ENCODE assay signal across 1 cellular context in the genomic region with DNA sequence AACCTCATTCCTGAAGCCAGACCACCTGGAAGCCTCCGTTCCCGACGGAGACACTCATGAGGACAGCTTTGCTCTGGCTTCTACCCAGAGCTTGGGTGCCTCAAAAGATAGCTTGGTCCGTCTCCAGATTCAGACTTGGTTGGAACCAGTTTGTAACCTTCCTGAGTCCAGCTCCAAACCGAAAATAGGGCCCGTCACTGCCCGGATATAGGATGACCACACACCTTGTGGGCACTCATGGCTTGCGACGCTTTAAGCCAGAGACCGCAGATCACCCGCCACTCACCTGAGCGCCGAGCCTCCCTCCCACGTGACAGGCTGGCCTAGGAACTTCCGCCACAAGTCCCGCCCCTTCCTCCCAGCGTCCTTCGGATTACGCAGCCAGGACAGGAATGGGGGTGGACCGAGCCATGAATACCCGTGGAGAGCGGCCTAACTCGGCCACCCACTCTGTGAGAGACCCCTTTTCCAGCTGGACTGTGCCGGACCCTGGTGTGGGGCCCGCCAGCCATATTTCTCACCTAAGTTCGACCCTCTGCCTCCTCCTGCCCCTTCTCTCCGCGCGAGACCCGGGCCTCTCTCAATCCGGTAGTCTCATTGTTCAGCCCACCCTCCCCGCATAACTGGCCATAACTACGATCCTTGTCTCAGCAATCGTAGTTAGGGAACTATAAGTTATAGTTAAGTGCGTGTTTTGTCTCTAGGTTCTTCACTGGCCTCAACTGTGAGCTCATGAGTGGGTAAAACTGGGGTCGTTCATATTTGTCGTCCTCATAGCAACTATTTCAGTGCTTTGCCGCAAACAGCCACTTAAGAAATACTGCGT.
TF ChIP-seq lines count a peak whose summit lies in the region.

A gene with protein sequence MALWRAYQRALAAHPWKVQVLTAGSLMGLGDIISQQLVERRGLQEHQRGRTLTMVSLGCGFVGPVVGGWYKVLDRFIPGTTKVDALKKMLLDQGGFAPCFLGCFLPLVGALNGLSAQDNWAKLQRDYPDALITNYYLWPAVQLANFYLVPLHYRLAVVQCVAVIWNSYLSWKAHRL (minus strand): TSS at position 332 of the 826 bp plus-strand sequence. CDS start 580 bp downstream, outside the sequence.

TF ChIP-seq in GM23338, 12 proteins besides CTCF, POLR2A, EP300 and RAD21 (continued from another document):
- TF ChIP-seq EZH2 (IDR thresholded peaks at IDR 0.05; ENCODE audit: low read depth, unreplicated experiment), result no peak
- TF ChIP-seq, protein P1, sequence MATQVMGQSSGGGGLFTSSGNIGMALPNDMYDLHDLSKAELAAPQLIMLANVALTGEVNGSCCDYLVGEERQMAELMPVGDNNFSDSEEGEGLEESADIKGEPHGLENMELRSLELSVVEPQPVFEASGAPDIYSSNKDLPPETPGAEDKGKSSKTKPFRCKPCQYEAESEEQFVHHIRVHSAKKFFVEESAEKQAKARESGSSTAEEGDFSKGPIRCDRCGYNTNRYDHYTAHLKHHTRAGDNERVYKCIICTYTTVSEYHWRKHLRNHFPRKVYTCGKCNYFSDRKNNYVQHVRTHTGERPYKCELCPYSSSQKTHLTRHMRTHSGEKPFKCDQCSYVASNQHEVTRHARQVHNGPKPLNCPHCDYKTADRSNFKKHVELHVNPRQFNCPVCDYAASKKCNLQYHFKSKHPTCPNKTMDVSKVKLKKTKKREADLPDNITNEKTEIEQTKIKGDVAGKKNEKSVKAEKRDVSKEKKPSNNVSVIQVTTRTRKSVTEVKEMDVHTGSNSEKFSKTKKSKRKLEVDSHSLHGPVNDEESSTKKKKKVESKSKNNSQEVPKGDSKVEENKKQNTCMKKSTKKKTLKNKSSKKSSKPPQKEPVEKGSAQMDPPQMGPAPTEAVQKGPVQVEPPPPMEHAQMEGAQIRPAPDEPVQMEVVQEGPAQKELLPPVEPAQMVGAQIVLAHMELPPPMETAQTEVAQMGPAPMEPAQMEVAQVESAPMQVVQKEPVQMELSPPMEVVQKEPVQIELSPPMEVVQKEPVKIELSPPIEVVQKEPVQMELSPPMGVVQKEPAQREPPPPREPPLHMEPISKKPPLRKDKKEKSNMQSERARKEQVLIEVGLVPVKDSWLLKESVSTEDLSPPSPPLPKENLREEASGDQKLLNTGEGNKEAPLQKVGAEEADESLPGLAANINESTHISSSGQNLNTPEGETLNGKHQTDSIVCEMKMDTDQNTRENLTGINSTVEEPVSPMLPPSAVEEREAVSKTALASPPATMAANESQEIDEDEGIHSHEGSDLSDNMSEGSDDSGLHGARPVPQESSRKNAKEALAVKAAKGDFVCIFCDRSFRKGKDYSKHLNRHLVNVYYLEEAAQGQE (IDR thresholded peaks at IDR 0.05; ENCODE audit: unreplicated experiment), result no peak
- TF ChIP-seq, protein P2, sequence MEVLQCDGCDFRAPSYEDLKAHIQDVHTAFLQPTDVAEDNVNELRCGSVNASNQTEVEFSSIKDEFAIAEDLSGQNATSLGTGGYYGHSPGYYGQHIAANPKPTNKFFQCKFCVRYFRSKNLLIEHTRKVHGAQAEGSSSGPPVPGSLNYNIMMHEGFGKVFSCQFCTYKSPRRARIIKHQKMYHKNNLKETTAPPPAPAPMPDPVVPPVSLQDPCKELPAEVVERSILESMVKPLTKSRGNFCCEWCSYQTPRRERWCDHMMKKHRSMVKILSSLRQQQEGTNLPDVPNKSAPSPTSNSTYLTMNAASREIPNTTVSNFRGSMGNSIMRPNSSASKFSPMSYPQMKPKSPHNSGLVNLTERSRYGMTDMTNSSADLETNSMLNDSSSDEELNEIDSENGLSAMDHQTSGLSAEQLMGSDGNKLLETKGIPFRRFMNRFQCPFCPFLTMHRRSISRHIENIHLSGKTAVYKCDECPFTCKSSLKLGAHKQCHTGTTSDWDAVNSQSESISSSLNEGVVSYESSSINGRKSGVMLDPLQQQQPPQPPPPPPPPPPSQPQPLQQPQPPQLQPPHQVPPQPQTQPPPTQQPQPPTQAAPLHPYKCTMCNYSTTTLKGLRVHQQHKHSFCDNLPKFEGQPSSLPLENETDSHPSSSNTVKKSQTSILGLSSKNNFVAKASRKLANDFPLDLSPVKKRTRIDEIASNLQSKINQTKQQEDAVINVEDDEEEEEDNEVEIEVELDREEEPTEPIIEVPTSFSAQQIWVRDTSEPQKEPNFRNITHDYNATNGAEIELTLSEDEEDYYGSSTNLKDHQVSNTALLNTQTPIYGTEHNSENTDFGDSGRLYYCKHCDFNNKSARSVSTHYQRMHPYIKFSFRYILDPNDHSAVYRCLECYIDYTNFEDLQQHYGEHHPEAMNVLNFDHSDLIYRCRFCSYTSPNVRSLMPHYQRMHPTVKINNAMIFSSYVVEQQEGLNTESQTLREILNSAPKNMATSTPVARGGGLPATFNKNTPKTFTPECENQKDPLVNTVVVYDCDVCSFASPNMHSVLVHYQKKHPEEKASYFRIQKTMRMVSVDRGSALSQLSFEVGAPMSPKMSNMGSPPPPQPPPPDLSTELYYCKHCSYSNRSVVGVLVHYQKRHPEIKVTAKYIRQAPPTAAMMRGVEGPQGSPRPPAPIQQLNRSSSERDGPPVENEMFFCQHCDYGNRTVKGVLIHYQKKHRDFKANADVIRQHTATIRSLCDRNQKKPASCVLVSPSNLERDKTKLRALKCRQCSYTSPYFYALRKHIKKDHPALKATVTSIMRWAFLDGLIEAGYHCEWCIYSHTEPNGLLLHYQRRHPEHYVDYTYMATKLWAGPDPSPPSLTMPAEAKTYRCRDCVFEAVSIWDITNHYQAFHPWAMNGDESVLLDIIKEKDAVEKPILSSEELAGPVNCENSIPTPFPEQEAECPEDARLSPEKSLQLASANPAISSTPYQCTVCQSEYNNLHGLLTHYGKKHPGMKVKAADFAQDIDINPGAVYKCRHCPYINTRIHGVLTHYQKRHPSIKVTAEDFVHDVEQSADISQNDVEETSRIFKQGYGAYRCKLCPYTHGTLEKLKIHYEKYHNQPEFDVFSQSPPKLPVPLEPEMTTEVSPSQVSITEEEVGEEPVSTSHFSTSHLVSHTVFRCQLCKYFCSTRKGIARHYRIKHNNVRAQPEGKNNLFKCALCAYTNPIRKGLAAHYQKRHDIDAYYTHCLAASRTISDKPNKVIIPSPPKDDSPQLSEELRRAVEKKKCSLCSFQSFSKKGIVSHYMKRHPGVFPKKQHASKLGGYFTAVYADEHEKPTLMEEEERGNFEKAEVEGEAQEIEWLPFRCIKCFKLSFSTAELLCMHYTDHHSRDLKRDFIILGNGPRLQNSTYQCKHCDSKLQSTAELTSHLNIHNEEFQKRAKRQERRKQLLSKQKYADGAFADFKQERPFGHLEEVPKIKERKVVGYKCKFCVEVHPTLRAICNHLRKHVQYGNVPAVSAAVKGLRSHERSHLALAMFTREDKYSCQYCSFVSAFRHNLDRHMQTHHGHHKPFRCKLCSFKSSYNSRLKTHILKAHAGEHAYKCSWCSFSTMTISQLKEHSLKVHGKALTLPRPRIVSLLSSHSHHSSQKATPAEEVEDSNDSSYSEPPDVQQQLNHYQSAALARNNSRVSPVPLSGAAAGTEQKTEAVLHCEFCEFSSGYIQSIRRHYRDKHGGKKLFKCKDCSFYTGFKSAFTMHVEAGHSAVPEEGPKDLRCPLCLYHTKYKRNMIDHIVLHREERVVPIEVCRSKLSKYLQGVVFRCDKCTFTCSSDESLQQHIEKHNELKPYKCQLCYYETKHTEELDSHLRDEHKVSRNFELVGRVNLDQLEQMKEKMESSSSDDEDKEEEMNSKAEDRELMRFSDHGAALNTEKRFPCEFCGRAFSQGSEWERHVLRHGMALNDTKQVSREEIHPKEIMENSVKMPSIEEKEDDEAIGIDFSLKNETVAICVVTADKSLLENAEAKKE (CRISPR knock-in tag; IDR thresholded peaks at IDR 0.05), result no peak
TF ChIP-seq in GM23338: peak in this region for 3.
